ENCODE assay signal across 18 cellular contexts in genomic region chr1:110387048-110387748, GRCh38. TPM values are rescaled to one million over a fixed set of nuclear protein-coding genes. Genes with fewer than 3 reads are reported as not detected.
DNase-seq lines count a peak whose midpoint lies in the region; ATAC-seq and TF ChIP-seq lines count a peak whose summit lies in the region.
"Had no signal": no experiment of that assay in that cellular context is flagged by ENCODE, and none has a peak within 500 bp of the region (broad histone marks: within the 10 kb centered on the region; RNA-seq: fewer than 3 reads in every experiment).

No MANE protein-coding gene starts in this region.

- H2AFZ ChIP-seq in Karpas-422 (ENCODE audit: low read length): no peak overlapping the region
- H2AFZ ChIP-seq: PC-9 had no signal

- H3K4me3 Mint-ChIP-seq in natural killer cell treated with Interleukin-12 subunit alpha and Interleukin-12 subunit beta and Interleukin-15 and Interleukin-18, amount 100 ng/mL, for 72 hours: peak overlapping the region; percentile 4
- H3K4me3 Mint-ChIP-seq in natural killer cell: no peak overlapping the region
- H3K4me3 Mint-ChIP-seq in activated T-helper 2 cell treated with anti-CD3 and anti-CD28 coated beads, Interferon-gamma antibody, Interleukin-2, Interleukin-4, amounts not matched to agents 10 μg/mL and 5 μg/mL and 100 μg/mL, durations not matched to agents 14 hours and 24 hours and 36 hours (ENCODE audit: low read depth): no peak overlapping the region
- H3K4me3 Mint-ChIP-seq: CD4-positive, alpha-beta T cell; H9 had no signal

- peak overlapping the region; percentile 99 for H3K27ac ChIP-seq in Karpas-422 (ENCODE audit: low read length)
- peak overlapping the region; percentile 25 for H3K27ac ChIP-seq in subcutaneous abdominal adipose tissue (ENCODE audit: low read depth, low read length)
- H3K27ac ChIP-seq: PC-9 had no signal

- no peaks in the 10 kb centered on the region for H3K27me3 Mint-ChIP-seq in natural killer cell treated with Interleukin-12 subunit alpha and Interleukin-12 subunit beta and Interleukin-15 and Interleukin-18, amount 100 ng/mL, for 72 hours
- no peaks in the 10 kb centered on the region for H3K27me3 Mint-ChIP-seq in natural killer cell (ENCODE audit: low read depth in 2 of 2)
- no peaks in the 10 kb centered on the region for H3K27me3 Mint-ChIP-seq in activated T-helper 2 cell treated with anti-CD3 and anti-CD28 coated beads, Interferon-gamma antibody, Interleukin-2, Interleukin-4, amounts not matched to agents 10 μg/mL and 5 μg/mL and 100 μg/mL, durations not matched to agents 14 hours and 24 hours and 36 hours (ENCODE audit: low read depth)
- H3K27me3 Mint-ChIP-seq: CD4-positive, alpha-beta T cell had no signal

- H3K9me3 ChIP-seq in Karpas-422 (ENCODE audit: low read length) (no peaks in the 10 kb centered on the region), subcutaneous abdominal adipose tissue (ENCODE audit: control insufficient read depth in 5 of 5, low read length in 5 of 5) (no peaks in the 10 kb centered on the region)
- H3K9me3 ChIP-seq: BE2C had no signal

- ATAC-seq in natural killer cell treated with Interleukin-12 subunit alpha and Interleukin-12 subunit beta and Interleukin-15 and Interleukin-18, amount 100 ng/mL, for 72 hours: peak in 1 of 2 donors; percentile 78
- ATAC-seq in natural killer cell: no peak

- H3K4me1 Mint-ChIP-seq in natural killer cell treated with Interleukin-12 subunit alpha and Interleukin-12 subunit beta and Interleukin-15 and Interleukin-18, amount 100 ng/mL, for 72 hours (ENCODE audit: low read depth in 2 of 2): peaks cover 14 to 19% of the 10 kb centered on the region in 2 donors
- H3K4me1 Mint-ChIP-seq in natural killer cell: peaks cover 16% of the 10 kb centered on the region in 2 donors
- peaks cover 18% of the 10 kb centered on the region for H3K4me1 Mint-ChIP-seq in activated T-helper 2 cell treated with anti-CD3 and anti-CD28 coated beads, Interferon-gamma antibody, Interleukin-2, Interleukin-4, amounts not matched to agents 10 μg/mL and 5 μg/mL and 100 μg/mL, durations not matched to agents 14 hours and 24 hours and 36 hours (ENCODE audit: low read depth)

- peaks cover 97% of the 10 kb centered on the region for H3K4me1 ChIP-seq in Karpas-422 (ENCODE audit: low read length)
- peaks cover 0 to 39% (median 29%) of the 10 kb centered on the region in 5 donors for H3K4me1 ChIP-seq in subcutaneous abdominal adipose tissue (ENCODE audit: control insufficient read depth in 5 of 5, insufficient read depth in 5 of 5, low read length in 5 of 5)

- H3K27me3 ChIP-seq in Karpas-422 (ENCODE audit: low read length): no peaks in the 10 kb centered on the region
- no peaks in the 10 kb centered on the region for H3K27me3 ChIP-seq in subcutaneous abdominal adipose tissue (ENCODE audit: control insufficient read depth in 5 of 5, insufficient read depth in 4 of 5, low read length in 5 of 5)
- H3K27me3 ChIP-seq: BE2C had no signal

- H3K79me2 ChIP-seq in Karpas-422 (ENCODE audit: low read length): peaks cover 31% of the 10 kb centered on the region

- H3K9me2 ChIP-seq in Karpas-422 (replicated peaks; ENCODE audit: insufficient read depth, low read length): no peaks in the 10 kb centered on the region

- H3K9ac ChIP-seq in Karpas-422 (ENCODE audit: low read length) (peak overlapping the region; percentile 63), subcutaneous abdominal adipose tissue (ENCODE audit: low read length in 5 of 5) (no peak overlapping the region)

- peak overlapping the region; percentile 75 for H3K4me2 ChIP-seq in Karpas-422 (ENCODE audit: low read depth, low read length, poor library complexity, severe bottlenecking)
- H3K4me2 ChIP-seq: PC-9 had no signal

- H3K4me3 ChIP-seq in Karpas-422 (ENCODE audit: low read length): peak overlapping the region; percentile 11
- no peak overlapping the region for H3K4me3 ChIP-seq in subcutaneous abdominal adipose tissue (ENCODE audit: low read depth in 1 of 5, low read length in 5 of 5)
- H3K4me3 ChIP-seq: PC-9 had no signal

- intact Hi-C loops in natural killer cell (cut with micrococcal nuclease): no loop called here
- intact Hi-C loops in activated T-helper 2 cell treated with anti-CD3 and anti-CD28 coated beads, Interferon-gamma antibody, Interleukin-2, Interleukin-4, amounts not matched to agents 10 μg/mL and 5 μg/mL and 100 μg/mL, durations not matched to agents 14 hours and 24 hours and 36 hours (cut with micrococcal nuclease): no loop called here

- no peaks in the 10 kb centered on the region for H3K9me3 Mint-ChIP-seq in natural killer cell treated with Interleukin-12 subunit alpha and Interleukin-12 subunit beta and Interleukin-15 and Interleukin-18, amount 100 ng/mL, for 72 hours
- no peaks in the 10 kb centered on the region for H3K9me3 Mint-ChIP-seq in natural killer cell
- H3K9me3 Mint-ChIP-seq in activated T-helper 2 cell treated with anti-CD3 and anti-CD28 coated beads, Interferon-gamma antibody, Interleukin-2, Interleukin-4, amounts not matched to agents 10 μg/mL and 5 μg/mL and 100 μg/mL, durations not matched to agents 14 hours and 24 hours and 36 hours: no peaks in the 10 kb centered on the region
- H3K9me3 Mint-ChIP-seq: CD4-positive, alpha-beta T cell; H9 had no signal

- peaks cover 7% of the 10 kb centered on the region for H3K36me3 Mint-ChIP-seq in natural killer cell treated with Interleukin-12 subunit alpha and Interleukin-12 subunit beta and Interleukin-15 and Interleukin-18, amount 100 ng/mL, for 72 hours
- H3K36me3 Mint-ChIP-seq in natural killer cell: no peaks in the 10 kb centered on the region
- peaks cover 19% of the 10 kb centered on the region for H3K36me3 Mint-ChIP-seq in activated T-helper 2 cell treated with anti-CD3 and anti-CD28 coated beads, Interferon-gamma antibody, Interleukin-2, Interleukin-4, amounts not matched to agents 10 μg/mL and 5 μg/mL and 100 μg/mL, durations not matched to agents 14 hours and 24 hours and 36 hours (ENCODE audit: low read depth)

- no peak for DNase-seq in natural killer cell treated with Interleukin-12 subunit alpha and Interleukin-12 subunit beta and Interleukin-15 and Interleukin-18, amount 100 ng/mL, for 72 hours (ENCODE audit: low spot score)
- no peak for DNase-seq in natural killer cell
- DNase-seq in Karpas-422: no peak
- no peak for DNase-seq in activated T-helper 2 cell treated with anti-CD3 and anti-CD28 coated beads, Interferon-gamma antibody, Interleukin-2, Interleukin-4, amounts not matched to agents 10 μg/mL and 5 μg/mL and 100 μg/mL, durations not matched to agents 14 hours and 24 hours and 36 hours (ENCODE audit: low spot score)
- DNase-seq in NCI-H1417 (lab: John Stamatoyannopoulos, UW): no peak
- no peak for DNase-seq in OCI-M2 (lab: John Stamatoyannopoulos, UW; ENCODE audit: unreplicated experiment)
- DNase-seq: BE2C; CD4-positive, alpha-beta T cell; DMS53; H9; MV-4-11; NCI-H1417 treated with DMSO at 0.1 percent for 48 hours; NCI-H1930; NCI-H446; NCI-H69; NK-92 treated with Interleukin-12 subunit alpha and Interleukin-12 subunit beta, amount 100 ng/mL, for 24 hours; PC-9 had no signal

- H3K36me3 ChIP-seq in Karpas-422 (ENCODE audit: insufficient read depth, low read length): peaks cover 33% of the 10 kb centered on the region
- peaks cover 0 to 10% (median 3%) of the 10 kb centered on the region in 5 donors for H3K36me3 ChIP-seq in subcutaneous abdominal adipose tissue (ENCODE audit: control insufficient read depth in 5 of 5, insufficient read depth in 5 of 5, low read length in 5 of 5)

- H4K20me1 ChIP-seq in Karpas-422 (ENCODE audit: insufficient read depth, low read depth, low read length): no peaks in the 10 kb centered on the region

- TF ChIP-seq CTCF in natural killer cell (IDR thresholded peaks at IDR 0.05): no peak

- peak overlapping the region in 1 of 2 donors; percentile 3 for H3K27ac Mint-ChIP-seq in natural killer cell treated with Interleukin-12 subunit alpha and Interleukin-12 subunit beta and Interleukin-15 and Interleukin-18, amount 100 ng/mL, for 72 hours
- no peak overlapping the region for H3K27ac Mint-ChIP-seq in natural killer cell
- peak overlapping the region; percentile 0 for H3K27ac Mint-ChIP-seq in activated T-helper 2 cell treated with anti-CD3 and anti-CD28 coated beads, Interferon-gamma antibody, Interleukin-2, Interleukin-4, amounts not matched to agents 10 μg/mL and 5 μg/mL and 100 μg/mL, durations not matched to agents 14 hours and 24 hours and 36 hours
- H3K27ac Mint-ChIP-seq: CD4-positive, alpha-beta T cell; H9 had no signal

RNA-seq across cellular contexts. Expression of gene SLC16A4, which starts 3.6 kb away (rescaled TPM):
- total RNA-seq in natural killer cell treated with Interleukin-12 subunit alpha and Interleukin-12 subunit beta and Interleukin-15 and Interleukin-18, amount 100 ng/mL, for 72 hours: under 1 TPM in 1 of 2 donors, not detected in 1; 0.48 TPM
- total RNA-seq in natural killer cell: under 1 TPM; 0.30 to 0.40 (median 0.34) TPM
- 51.4 and 116 TPM in 2 replicates for total RNA-seq in Karpas-422 (2014; rRNA removed; shearing (Covaris generic); ENCODE audit: low replicate concordance)
- 0.23 and 0.73 TPM in 2 replicates for total RNA-seq in activated T-helper 2 cell treated with anti-CD3 and anti-CD28 coated beads, Interferon-gamma antibody, Interleukin-2, Interleukin-4, amounts not matched to agents 10 μg/mL and 5 μg/mL and 100 μg/mL, durations not matched to agents 14 hours and 24 hours and 36 hours
- total RNA-seq: CD4-positive, alpha-beta T cell had no signal

RNA-seq across cellular contexts. Expression of gene LAMTOR5, which starts 20.3 kb away (rescaled TPM):
- 100 to 1,000 TPM in 1 of 2 donors, 10 to 100 TPM in 1; 86.1 to 150 TPM for total RNA-seq in natural killer cell treated with Interleukin-12 subunit alpha and Interleukin-12 subunit beta and Interleukin-15 and Interleukin-18, amount 100 ng/mL, for 72 hours
- 100 to 1,000 TPM in 1 of 3 donors, 10 to 100 TPM in 2; 86.1 to 102 (median 90.4) TPM for total RNA-seq in natural killer cell
- total RNA-seq in Karpas-422 (2014; rRNA removed; shearing (Covaris generic); ENCODE audit: low replicate concordance): 352 and 401 TPM in 2 replicates
- total RNA-seq in activated T-helper 2 cell treated with anti-CD3 and anti-CD28 coated beads, Interferon-gamma antibody, Interleukin-2, Interleukin-4, amounts not matched to agents 10 μg/mL and 5 μg/mL and 100 μg/mL, durations not matched to agents 14 hours and 24 hours and 36 hours: 170 and 171 TPM in 2 replicates

RNA-seq across cellular contexts. Expression of gene RBM15, which starts 48.0 kb away (rescaled TPM):
- total RNA-seq in natural killer cell treated with Interleukin-12 subunit alpha and Interleukin-12 subunit beta and Interleukin-15 and Interleukin-18, amount 100 ng/mL, for 72 hours: 10 to 100 TPM; 60.2 to 97.9 TPM
- 100 to 1,000 TPM in 1 of 3 donors, 10 to 100 TPM in 2; 81.8 to 109 (median 87.0) TPM for total RNA-seq in natural killer cell
- total RNA-seq in Karpas-422 (2014; rRNA removed; shearing (Covaris generic); ENCODE audit: low replicate concordance): 101 and 150 TPM in 2 replicates
- 55.5 TPM in 2 replicates for total RNA-seq in activated T-helper 2 cell treated with anti-CD3 and anti-CD28 coated beads, Interferon-gamma antibody, Interleukin-2, Interleukin-4, amounts not matched to agents 10 μg/mL and 5 μg/mL and 100 μg/mL, durations not matched to agents 14 hours and 24 hours and 36 hours

Comparison
In these comparisons a context has a peak if more than half of its experiments do, and no peak if none do; other contexts are left out.
1. RNA of gene SLC16A4, which starts 3.6 kb away (total RNA-seq): 51.4 to 116 TPM in Karpas-422; 0.23 to 0.73 TPM in activated T-helper 2 cell treated with anti-CD3 and anti-CD28 coated beads, Interferon-gamma antibody, Interleukin-2, Interleukin-4, amounts not matched to agents 10 μg/mL and 5 μg/mL and 100 μg/mL, durations not matched to agents 14 hours and 24 hours and 36 hours, 0.48 TPM in natural killer cell treated with Interleukin-12 subunit alpha and Interleukin-12 subunit beta and Interleukin-15 and Interleukin-18, amount 100 ng/mL, for 72 hours and 0.30 to 0.40 TPM in natural killer cell; every median in the first group is over 10 times any median in the second.